ENCODE assay signal across 8 cellular contexts in the genomic region with DNA sequence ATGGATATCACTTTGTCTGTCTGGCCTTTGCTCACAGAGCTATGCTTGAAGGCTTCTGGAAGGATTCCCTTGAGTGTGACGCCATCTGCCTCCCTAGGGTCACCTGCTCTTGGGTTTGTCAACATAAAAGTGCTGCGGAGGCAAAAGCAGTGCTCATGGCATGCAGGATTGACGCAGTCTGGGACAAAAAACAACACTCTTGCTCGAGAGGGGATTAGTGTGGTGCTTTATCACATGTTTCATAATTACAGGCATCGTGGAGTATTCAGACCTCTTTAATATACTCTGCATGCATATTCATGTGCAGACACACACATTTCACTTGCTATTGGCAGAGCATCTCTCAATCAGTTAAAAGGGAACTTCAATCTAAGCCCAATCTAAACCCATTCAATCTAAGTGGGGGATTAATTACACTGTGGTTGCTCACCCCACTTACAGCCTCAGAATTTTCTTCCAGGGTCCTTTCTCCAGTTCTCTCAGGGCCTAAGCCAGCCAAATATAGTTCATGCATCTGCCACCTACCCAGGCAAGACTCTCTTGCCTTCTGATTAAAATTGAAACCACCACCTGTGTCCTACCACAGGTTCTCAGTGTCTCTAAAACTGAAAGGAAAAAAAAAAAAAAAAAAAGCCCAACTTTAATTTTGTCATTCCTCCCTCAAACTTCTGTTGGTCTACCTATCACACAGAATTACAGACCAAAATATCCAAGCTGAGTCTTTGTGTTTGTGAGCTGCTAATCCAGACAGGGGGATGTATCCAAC.
DNase-seq lines count a peak whose midpoint lies in the region; ATAC-seq and TF ChIP-seq lines count a peak whose summit lies in the region.

No MANE protein-coding gene starts in this region.

- H3K9me3 ChIP-seq in right atrium auricular region (no peaks in the 10 kb centered on the region), Peyer's patch (no peaks in the 10 kb centered on the region), parathyroid adenoma (ENCODE audit: control insufficient read depth, low read length) (no peaks in the 10 kb centered on the region), body of pancreas (no peaks in the 10 kb centered on the region)

- H3K27me3 ChIP-seq in right atrium auricular region (no peaks in the 10 kb centered on the region), Peyer's patch (no peaks in the 10 kb centered on the region), parathyroid adenoma (ENCODE audit: control insufficient read depth, insufficient read depth, low read length) (no peaks in the 10 kb centered on the region), body of pancreas (no peaks in the 10 kb centered on the region)

- DNase-seq in right atrium auricular region (ENCODE audit: low spot score) (no peak), left ventricle myocardium superior (no peak), Peyer's patch (peak in 2 of 3 donors; percentile 60 to 68), hypothalamus (lab: John Stamatoyannopoulos, UW) (no peak), body of pancreas (no peak)
- DNase-seq in effector CD8-positive, alpha-beta T cell (lab: John Stamatoyannopoulos, UW): no peak

- no peak overlapping the region for H3K4me2 ChIP-seq in parathyroid adenoma (ENCODE audit: low read length)

- TF ChIP-seq POLR2A in Peyer's patch (IDR thresholded peaks at IDR 0.05) (no peak), body of pancreas (IDR thresholded peaks at IDR 0.05) (no peak)

- no peak overlapping the region for H3K9ac ChIP-seq in parathyroid adenoma

- no peaks in the 10 kb centered on the region for H3K79me2 ChIP-seq in parathyroid adenoma

- WGBS in body of pancreas, 2 donors: 78 to 82% methylated on average over 5 of the region's 5 CpGs

- H3K36me3 ChIP-seq in right atrium auricular region (no peaks in the 10 kb centered on the region), Peyer's patch (no peaks in the 10 kb centered on the region), parathyroid adenoma (ENCODE audit: control insufficient read depth, insufficient read depth, low read length) (no peaks in the 10 kb centered on the region), body of pancreas (replicated peaks in 1 of 2; ENCODE audit: insufficient read depth in 1 of 2, low read depth in 2 of 2) (no peaks in the 10 kb centered on the region)

- intact Hi-C loops in left ventricle myocardium superior (cut with micrococcal nuclease) (no loop called here), body of pancreas (cut with DNase I) (no loop called here)

- H2AFZ ChIP-seq in parathyroid adenoma: peak overlapping the region; percentile 87

- H3K4me1 ChIP-seq in right atrium auricular region (peaks cover 0 to 18% of the 10 kb centered on the region in 2 donors), Peyer's patch (peaks cover 0 to 40% (median 8%) of the 10 kb centered on the region in 4 donors), parathyroid adenoma (peaks cover 17% of the 10 kb centered on the region), body of pancreas (peaks cover 3% of the 10 kb centered on the region)

- ATAC-seq in left ventricle myocardium superior (no peak), HG02973 (IDR thresholded peaks at IDR 0.05; ENCODE audit: unreplicated experiment) (peak; percentile 79), body of pancreas (no peak)

- no peak for TF ChIP-seq CTCF in right atrium auricular region (IDR thresholded peaks at IDR 0.05)
- no peak for TF ChIP-seq CTCF in Peyer's patch (IDR thresholded peaks at IDR 0.05)
- no peak for TF ChIP-seq CTCF in parathyroid adenoma (IDR thresholded peaks at IDR 0.05)
- no peak for TF ChIP-seq CTCF in body of pancreas (IDR thresholded peaks at IDR 0.05)

- H3K4me3 ChIP-seq in right atrium auricular region: no peak overlapping the region
- H3K4me3 ChIP-seq in Peyer's patch: no peak overlapping the region
- no peak overlapping the region for H3K4me3 ChIP-seq in parathyroid adenoma (ENCODE audit: low read depth, low read length)
- no peak overlapping the region for H3K4me3 ChIP-seq in body of pancreas

- H3K27ac ChIP-seq in right atrium auricular region (peak overlapping the region; percentile 26 to 72), Peyer's patch (peak overlapping the region; percentile 54 to 79 (median 59)), parathyroid adenoma (peak overlapping the region; percentile 65), body of pancreas (no peak overlapping the region)

Comparison
In these comparisons a context has a peak if more than half of its experiments do, and no peak if none do; other contexts are left out.
1. DNase-seq: peak in Peyer's patch (2 of 3); none in right atrium auricular region (single experiment), left ventricle myocardium superior (single experiment), hypothalamus (0 of 51), effector CD8-positive, alpha-beta T cell (single experiment) and body of pancreas (0 of 4).
2. H3K27ac ChIP-seq: peak in right atrium auricular region (2 of 2), Peyer's patch (4 of 4) and parathyroid adenoma (single experiment); none in body of pancreas (0 of 4).